In the genomic region with DNA sequence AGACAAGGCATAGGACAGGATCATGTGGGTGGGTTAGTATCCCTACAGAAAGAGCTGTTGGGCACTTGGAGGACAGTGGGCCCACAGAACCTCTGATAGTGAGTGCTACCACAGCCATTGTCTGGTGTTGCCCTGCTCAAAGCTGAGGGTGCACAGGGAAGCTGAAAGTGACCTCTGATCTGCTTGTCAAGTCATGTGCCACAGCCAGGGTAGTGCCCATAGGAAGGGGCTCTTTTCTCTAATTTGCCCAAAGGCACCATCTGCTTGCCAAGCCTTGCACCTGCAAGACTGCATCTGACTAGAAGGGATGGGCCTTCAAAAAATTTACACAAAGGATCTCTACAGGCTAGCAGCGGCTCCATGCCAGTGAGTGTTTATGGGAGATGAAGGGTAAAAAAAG, we compare ENCODE assay signal across 18 cellular contexts.
DNase-seq lines count a peak whose midpoint lies in the region; ATAC-seq and TF ChIP-seq lines count a peak whose summit lies in the region.
"Had no signal": no experiment of that assay in that cellular context is flagged by ENCODE, and none has a peak within 500 bp of the region (broad histone marks: within the 10 kb centered on the region; RNA-seq: fewer than 3 reads in every experiment).

No MANE protein-coding gene starts in this region.

- no peaks in the 10 kb centered on the region for H3K9me3 Mint-ChIP-seq in Caco-2 (ENCODE audit: unreplicated experiment)
- H3K9me3 Mint-ChIP-seq: dendritic cell treated with granulocyte-macrophage colony-stimulating factor and Interleukin-4, amounts not matched to agents 40 ng/mL and 50 ng/mL, for 4 days; naive B cell; stimulated activated naive CD8-positive, alpha-beta T cell treated with anti-CD3 and anti-CD28 coated beads, Interleukin-15, Interleukin-2, amounts not matched to agents 100 ng/mL and 50 ng/mL, for 24 hours; T-cell had no signal

- H3K4me2 ChIP-seq in HCT116 (ENCODE audit: low read length): no peak overlapping the region
- no peak overlapping the region for H3K4me2 ChIP-seq in OCI-LY7 (ENCODE audit: low read length)

- peak overlapping the region; percentile 14 for H3K27ac Mint-ChIP-seq in Caco-2 (ENCODE audit: unreplicated experiment)
- H3K27ac Mint-ChIP-seq: dendritic cell treated with granulocyte-macrophage colony-stimulating factor and Interleukin-4, amounts not matched to agents 40 ng/mL and 50 ng/mL, for 4 days; stimulated activated naive CD8-positive, alpha-beta T cell treated with anti-CD3 and anti-CD28 coated beads, Interleukin-15, Interleukin-2, amounts not matched to agents 100 ng/mL and 50 ng/mL, for 24 hours; T-cell had no signal

- intact Hi-C loops in Caco-2 (cut with micrococcal nuclease; ENCODE audit: unreplicated experiment) (loop anchor here (1.0 to 5.0 kb wide), 4 partner anchors 21 to 349 kb away; a partner anchor contains a TSS), HCT116 (cut with micrococcal nuclease) (loop anchor here (1.0 kb wide), 1 partner anchor 360 kb away; no protein-coding TSS in a partner anchor), OCI-LY7 (cut with micrococcal nuclease; ENCODE audit: unreplicated experiment) (loop anchor here (5.0 kb wide), 1 partner anchor 289 kb away; no protein-coding TSS in a partner anchor)

- H2AFZ ChIP-seq in HCT116 (ENCODE audit: low read depth, low read length, poor library complexity, severe bottlenecking) (no peak overlapping the region), OCI-LY7 (ENCODE audit: low read length) (no peak overlapping the region)

- peaks cover 26% of the 10 kb centered on the region for H3K4me1 ChIP-seq in Caco-2
- H3K4me1 ChIP-seq in HCT116 (ENCODE audit: control insufficient read depth in 1 of 2, insufficient read depth in 2 of 2, low read length in 2 of 2): peaks cover 0 to 11% of the 10 kb centered on the region in 2 experiments; a peak in 1 of 4 replicates
- H3K4me1 ChIP-seq in OCI-LY7 (ENCODE audit: insufficient read depth, low read length, poor library complexity, severe bottlenecking): no peaks in the 10 kb centered on the region
- H3K4me1 ChIP-seq in foreskin keratinocyte: peaks cover 31% of the 10 kb centered on the region
- peaks cover 0 to 6% (median 0%) of the 10 kb centered on the region in 3 donors for H3K4me1 ChIP-seq in gastroesophageal sphincter
- H3K4me1 ChIP-seq: prostate gland, uterus had no signal

- no peak for ATAC-seq in HCT116
- ATAC-seq in foreskin keratinocyte: no peak
- no peak for ATAC-seq in gastroesophageal sphincter
- ATAC-seq: left lung, Panc1, T-cell had no signal

- H3K9ac ChIP-seq in HCT116 (ENCODE audit: low read length): no peak overlapping the region

- H3K36me3 Mint-ChIP-seq in Caco-2 (ENCODE audit: insufficient read depth, unreplicated experiment): peaks cover 10% of the 10 kb centered on the region
- H3K36me3 Mint-ChIP-seq: naive B cell, T-cell had no signal

- TF ChIP-seq EP300 in gastroesophageal sphincter (IDR thresholded peaks at IDR 0.05): no peak

- DNase-seq in Caco-2: no peak
- DNase-seq in HCT116 (ENCODE audit: low read depth, low spot score): no peak
- peak; percentile 5 for DNase-seq in OCI-LY7 (ENCODE audit: low spot score)
- no peak for DNase-seq in foreskin keratinocyte
- no peak for DNase-seq in NCI-H2227 treated with DMSO at 0.1 percent for 48 hours (lab: John Stamatoyannopoulos, UW)
- no peak for DNase-seq in LoVo (ENCODE audit: low spot score)
- DNase-seq: left lung, naive B cell, NCI-H446 treated with DMSO at 0.1 percent for 48 hours, T-cell, uterus, WERI-Rb-1 had no signal

- TF ChIP-seq CTCF in Caco-2 (IDR thresholded peaks at IDR 0.05; ENCODE audit: insufficient read depth in 1 of 2, low read depth in 1 of 2, low read length in 1 of 2, severe bottlenecking in 1 of 2, unreplicated experiment in 1 of 2): no peak
- no peak for TF ChIP-seq CTCF in HCT116 (IDR thresholded peaks at IDR 0.05 in 2 of 3, conservative IDR thresholded peaks at IDR 0.05 in 1 of 3; ENCODE audit: borderline replicate concordance in 1 of 3, insufficient read depth in 1 of 3, low read depth in 2 of 3, low read length in 2 of 3)
- TF ChIP-seq CTCF in OCI-LY7 (conservative IDR thresholded peaks at IDR 0.05; ENCODE audit: low read length): 0 out of 2 replicates have a peak, but pooled peaks have one; percentile 19
- peak; percentile 29 for TF ChIP-seq CTCF in foreskin keratinocyte (conservative IDR thresholded peaks at IDR 0.05)
- TF ChIP-seq CTCF in gastroesophageal sphincter (IDR thresholded peaks at IDR 0.05): no peak

- POLR2A ChIA-PET in Caco-2 (lab: Charles Lee): interaction anchor here (0.6 kb wide), 1 partner anchor 86 kb away, joined by 3 read pairs; no protein-coding TSS in a partner anchor
- POLR2A ChIA-PET in HCT116 (lab: Charles Lee): no interaction called here
- POLR2A ChIA-PET in OCI-LY7 (lab: Charles Lee): no interaction called here

- RAD21 ChIA-PET in HCT116 (lab: Charles Lee; ENCODE audit: low non-redundant PET in 1 of 2, low total read pairs in 2 of 2, uncharacterized antibody in 2 of 2, unreplicated experiment in 2 of 2): no interaction called here

- H4K20me1 ChIP-seq in HCT116 (ENCODE audit: insufficient read depth) (no peaks in the 10 kb centered on the region), OCI-LY7 (ENCODE audit: insufficient read depth, low read length) (no peaks in the 10 kb centered on the region)

- CTCF ChIA-PET in Caco-2 (lab: Charles Lee): no interaction called here
- CTCF ChIA-PET in HCT116 (lab: Charles Lee): interaction anchor here (1.0 kb wide), 1 partner anchor 289 kb away, joined by 4 read pairs; no protein-coding TSS in a partner anchor
- CTCF ChIA-PET in OCI-LY7 (lab: Charles Lee; ENCODE audit: unreplicated experiment): no interaction called here

- peak; percentile 58 for TF ChIP-seq RAD21 in HCT116 (IDR thresholded peaks at IDR 0.05; ENCODE audit: low read depth)

- H3K79me2 ChIP-seq in HCT116 (ENCODE audit: insufficient read depth, low read length): no peaks in the 10 kb centered on the region
- no peaks in the 10 kb centered on the region for H3K79me2 ChIP-seq in OCI-LY7 (ENCODE audit: insufficient read depth, low read depth, low read length)

- H3K9me3 ChIP-seq in Caco-2 (no peaks in the 10 kb centered on the region), HCT116 (ENCODE audit: control insufficient read depth in 1 of 2, insufficient read depth in 1 of 2, low read depth in 1 of 2, low read length in 2 of 2) (no peaks in the 10 kb centered on the region), OCI-LY7 (ENCODE audit: low read length) (no peaks in the 10 kb centered on the region), gastroesophageal sphincter (no peaks in the 10 kb centered on the region)
- H3K9me3 ChIP-seq: left lung, prostate gland, uterus had no signal

- no peaks in the 10 kb centered on the region for H3K9me2 ChIP-seq in HCT116 (ENCODE audit: insufficient read depth)
- H3K9me2 ChIP-seq in OCI-LY7 (ENCODE audit: insufficient read depth, low read length): no peaks in the 10 kb centered on the region

- TF ChIP-seq POLR2A in HCT116 (IDR thresholded peaks at IDR 0.05; ENCODE audit: borderline replicate concordance, extremely low read depth, insufficient read depth, insufficient read length) (no peak), gastroesophageal sphincter (IDR thresholded peaks at IDR 0.05) (no peak)

- 100% methylated on average over 1 of the region's 1 CpG; no CpG with 5 or more reads in 1 of the 2 donors for WGBS in gastroesophageal sphincter (ENCODE audit: low coverage in 1 of 2), 2 donors

- no peak overlapping the region for H3K4me3 Mint-ChIP-seq in Caco-2 (ENCODE audit: unreplicated experiment)
- H3K4me3 Mint-ChIP-seq: dendritic cell treated with granulocyte-macrophage colony-stimulating factor and Interleukin-4, amounts not matched to agents 40 ng/mL and 50 ng/mL, for 4 days; naive B cell; stimulated activated naive CD8-positive, alpha-beta T cell treated with anti-CD3 and anti-CD28 coated beads, Interleukin-15, Interleukin-2, amounts not matched to agents 100 ng/mL and 50 ng/mL, for 24 hours; T-cell had no signal

- H3K4me3 ChIP-seq in Caco-2 (ENCODE audit: low read depth, low read length): no peak overlapping the region
- H3K4me3 ChIP-seq in HCT116 (replicated peaks in 1 of 2; ENCODE audit: low read depth in 1 of 2, low read length in 2 of 2): no peak overlapping the region
- H3K4me3 ChIP-seq in OCI-LY7 (ENCODE audit: low read depth, low read length, poor library complexity, severe bottlenecking): no peak overlapping the region
- no peak overlapping the region for H3K4me3 ChIP-seq in gastroesophageal sphincter
- H3K4me3 ChIP-seq: left lung, prostate gland, uterus had no signal

- no peak overlapping the region for H3K27ac ChIP-seq in HCT116 (ENCODE audit: low read depth, low read length)
- no peak overlapping the region for H3K27ac ChIP-seq in OCI-LY7 (ENCODE audit: low read depth, low read length, poor library complexity, severe bottlenecking)
- no peak overlapping the region for H3K27ac ChIP-seq in foreskin keratinocyte
- no peak overlapping the region for H3K27ac ChIP-seq in gastroesophageal sphincter
- H3K27ac ChIP-seq: C4-2B, left lung, prostate gland, uterus, WERI-Rb-1 had no signal

- H3K36me3 ChIP-seq in Caco-2 (ENCODE audit: control insufficient read depth, insufficient read depth, low read length) (no peaks in the 10 kb centered on the region), HCT116 (ENCODE audit: control insufficient read depth in 1 of 2, insufficient read depth in 2 of 2, low read length in 2 of 2) (no peaks in the 10 kb centered on the region), OCI-LY7 (ENCODE audit: insufficient read depth, low read length) (no peaks in the 10 kb centered on the region), gastroesophageal sphincter (no peaks in the 10 kb centered on the region)
- H3K36me3 ChIP-seq: left lung, prostate gland, uterus, WERI-Rb-1 had no signal

- no peaks in the 10 kb centered on the region for H3K27me3 Mint-ChIP-seq in Caco-2 (ENCODE audit: insufficient read depth, unreplicated experiment)
- H3K27me3 Mint-ChIP-seq: dendritic cell treated with granulocyte-macrophage colony-stimulating factor and Interleukin-4, amounts not matched to agents 40 ng/mL and 50 ng/mL, for 4 days; stimulated activated naive CD8-positive, alpha-beta T cell treated with anti-CD3 and anti-CD28 coated beads, Interleukin-15, Interleukin-2, amounts not matched to agents 100 ng/mL and 50 ng/mL, for 24 hours had no signal

- H3K4me1 Mint-ChIP-seq in Caco-2 (ENCODE audit: low read depth, unreplicated experiment): peaks cover 35% of the 10 kb centered on the region
- H3K4me1 Mint-ChIP-seq: naive B cell, T-cell had no signal

- no peaks in the 10 kb centered on the region for H3K27me3 ChIP-seq in Caco-2 (replicated peaks; ENCODE audit: control insufficient read depth, insufficient read depth, low read length)
- H3K27me3 ChIP-seq in HCT116 (ENCODE audit: insufficient read depth, low read length): no peaks in the 10 kb centered on the region
- H3K27me3 ChIP-seq in foreskin keratinocyte: no peaks in the 10 kb centered on the region
- H3K27me3 ChIP-seq in gastroesophageal sphincter: no peaks in the 10 kb centered on the region
- H3K27me3 ChIP-seq: left lung, uterus had no signal

- no TSS peak for BruUV-seq in Caco-2 (replicated peaks; lab: Mats Ljungman, UMichigan)
- no TSS peak for BruUV-seq in HCT116 (replicated peaks; lab: Mats Ljungman, UMichigan)
- BruUV-seq in OCI-LY7 (replicated peaks; lab: Mats Ljungman, UMichigan): no TSS peak

Comparison
In these comparisons a context has a peak if more than half of its experiments do, and no peak if none do; other contexts are left out.
1. CTCF ChIP-seq: peak in OCI-LY7 (single experiment) and foreskin keratinocyte (single experiment); none in Caco-2 (0 of 2), HCT116 (0 of 3) and gastroesophageal sphincter (0 of 4).